ENCODE assay signal across 8 cellular contexts in genomic region chr9:96565684-96566360, GRCh38. TPM values are rescaled to one million over a fixed set of nuclear protein-coding genes. Genes with fewer than 3 reads are reported as not detected.
DNase-seq lines count a peak whose midpoint lies in the region; ATAC-seq and TF ChIP-seq lines count a peak whose summit lies in the region.

No MANE protein-coding gene starts in this region.

- peak overlapping the region; percentile 78 for H3K4me3 Mint-ChIP-seq in T-helper 1 cell treated with Interleukin-12 subunit alpha and Interleukin-12 subunit beta and Interleukin-4 antibody, amounts not matched to agents 30 μg/mL and 1 μg/mL, for 36 hours

- H3K36me3 Mint-ChIP-seq in T-helper 1 cell treated with Interleukin-12 subunit alpha and Interleukin-12 subunit beta and Interleukin-4 antibody, amounts not matched to agents 30 μg/mL and 1 μg/mL, for 36 hours (ENCODE audit: low read depth): no peaks in the 10 kb centered on the region

- H3K9me3 Mint-ChIP-seq in T-helper 1 cell treated with Interleukin-12 subunit alpha and Interleukin-12 subunit beta and Interleukin-4 antibody, amounts not matched to agents 30 μg/mL and 1 μg/mL, for 36 hours: no peaks in the 10 kb centered on the region

- H3K27ac Mint-ChIP-seq in T-helper 1 cell treated with Interleukin-12 subunit alpha and Interleukin-12 subunit beta and Interleukin-4 antibody, amounts not matched to agents 30 μg/mL and 1 μg/mL, for 36 hours: peak overlapping the region; percentile 22

- ATAC-seq in GM18502 (IDR thresholded peaks at IDR 0.05; ENCODE audit: poor library complexity, unreplicated experiment) (no peak), GM21717 (IDR thresholded peaks at IDR 0.05; ENCODE audit: unreplicated experiment) (no peak)

- H3K27me3 Mint-ChIP-seq in T-helper 1 cell treated with Interleukin-12 subunit alpha and Interleukin-12 subunit beta and Interleukin-4 antibody, amounts not matched to agents 30 μg/mL and 1 μg/mL, for 36 hours (ENCODE audit: low read depth): peaks cover 19% of the 10 kb centered on the region

- DNase-seq in EH (ENCODE audit: low read depth): peak; percentile 71
- peak; percentile 73 for DNase-seq in fibroblast of the aortic adventitia (ENCODE audit: low read depth)
- DNase-seq in pons (ENCODE audit: low spot score): peak; percentile 53
- DNase-seq in COR-L47 (lab: John Stamatoyannopoulos, UW): no peak
- DNase-seq in effector CD8-positive, alpha-beta T cell (lab: John Stamatoyannopoulos, UW): no peak

- H3K4me3 ChIP-seq in fibroblast of the aortic adventitia (ENCODE audit: low read depth, low read length): peak overlapping the region; percentile 81

- H3K4me1 Mint-ChIP-seq in T-helper 1 cell treated with Interleukin-12 subunit alpha and Interleukin-12 subunit beta and Interleukin-4 antibody, amounts not matched to agents 30 μg/mL and 1 μg/mL, for 36 hours (ENCODE audit: low read depth): peaks cover 16% of the 10 kb centered on the region

- TF ChIP-seq CTCF in fibroblast of the aortic adventitia (IDR thresholded peaks at IDR 0.05; ENCODE audit: insufficient read depth, low read length): no peak

RNA-seq across cellular contexts. Expression of gene CDC14B, which starts 53.8 kb away (rescaled TPM):
- 30.3 and 31.5 TPM in 2 replicates for total RNA-seq in fibroblast of the aortic adventitia (ENCODE audit: low replicate concordance)

Comparison
In these comparisons a context has a peak if more than half of its experiments do, and no peak if none do; other contexts are left out.
1. DNase-seq: peak in EH (single experiment), fibroblast of the aortic adventitia (single experiment) and pons (single experiment); none in COR-L47 (single experiment) and effector CD8-positive, alpha-beta T cell (single experiment).